2 cellular contexts compared by ENCODE assay signal in the genomic region with DNA sequence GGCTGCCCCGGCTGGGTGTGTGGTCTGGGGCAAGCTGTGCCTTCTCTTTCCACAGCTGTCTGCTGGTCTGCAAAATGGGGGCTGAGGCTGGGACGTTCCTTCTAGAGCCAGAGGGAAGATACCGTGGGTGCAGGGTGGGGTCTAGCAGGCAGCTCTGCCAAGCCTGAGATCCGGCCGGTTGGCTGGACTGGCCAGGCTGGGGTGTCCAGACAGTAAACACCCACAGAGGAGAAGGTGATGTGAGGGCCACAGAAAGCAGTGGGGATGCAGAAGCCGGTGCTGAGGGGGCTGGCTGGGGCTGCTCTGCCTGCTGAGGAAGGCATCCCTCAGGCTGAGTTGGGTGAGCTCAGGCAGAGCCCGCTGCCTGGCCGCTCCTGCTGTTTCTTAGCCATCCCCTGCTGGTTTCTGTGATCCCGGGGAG.
TF ChIP-seq lines count a peak whose summit lies in the region.

No MANE protein-coding gene starts in this region.

TF ChIP-seq in GM23338, 12 proteins besides CTCF, POLR2A, EP300 and RAD21:
- TF ChIP-seq ZNF114 (CRISPR knock-in tag; IDR thresholded peaks at IDR 0.05): no peak
- no peak for TF ChIP-seq CREB1 (CRISPR knock-in tag; IDR thresholded peaks at IDR 0.05; ENCODE audit: low read depth)
- no peak for TF ChIP-seq JUNB (IDR thresholded peaks at IDR 0.05; ENCODE audit: unreplicated experiment)
- no peak for TF ChIP-seq POLR2AphosphoS5 (IDR thresholded peaks at IDR 0.05; ENCODE audit: low read depth)
- no peak for TF ChIP-seq EZH2phosphoT487 (IDR thresholded peaks at IDR 0.05; ENCODE audit: unreplicated experiment)
- TF ChIP-seq, protein P1, sequence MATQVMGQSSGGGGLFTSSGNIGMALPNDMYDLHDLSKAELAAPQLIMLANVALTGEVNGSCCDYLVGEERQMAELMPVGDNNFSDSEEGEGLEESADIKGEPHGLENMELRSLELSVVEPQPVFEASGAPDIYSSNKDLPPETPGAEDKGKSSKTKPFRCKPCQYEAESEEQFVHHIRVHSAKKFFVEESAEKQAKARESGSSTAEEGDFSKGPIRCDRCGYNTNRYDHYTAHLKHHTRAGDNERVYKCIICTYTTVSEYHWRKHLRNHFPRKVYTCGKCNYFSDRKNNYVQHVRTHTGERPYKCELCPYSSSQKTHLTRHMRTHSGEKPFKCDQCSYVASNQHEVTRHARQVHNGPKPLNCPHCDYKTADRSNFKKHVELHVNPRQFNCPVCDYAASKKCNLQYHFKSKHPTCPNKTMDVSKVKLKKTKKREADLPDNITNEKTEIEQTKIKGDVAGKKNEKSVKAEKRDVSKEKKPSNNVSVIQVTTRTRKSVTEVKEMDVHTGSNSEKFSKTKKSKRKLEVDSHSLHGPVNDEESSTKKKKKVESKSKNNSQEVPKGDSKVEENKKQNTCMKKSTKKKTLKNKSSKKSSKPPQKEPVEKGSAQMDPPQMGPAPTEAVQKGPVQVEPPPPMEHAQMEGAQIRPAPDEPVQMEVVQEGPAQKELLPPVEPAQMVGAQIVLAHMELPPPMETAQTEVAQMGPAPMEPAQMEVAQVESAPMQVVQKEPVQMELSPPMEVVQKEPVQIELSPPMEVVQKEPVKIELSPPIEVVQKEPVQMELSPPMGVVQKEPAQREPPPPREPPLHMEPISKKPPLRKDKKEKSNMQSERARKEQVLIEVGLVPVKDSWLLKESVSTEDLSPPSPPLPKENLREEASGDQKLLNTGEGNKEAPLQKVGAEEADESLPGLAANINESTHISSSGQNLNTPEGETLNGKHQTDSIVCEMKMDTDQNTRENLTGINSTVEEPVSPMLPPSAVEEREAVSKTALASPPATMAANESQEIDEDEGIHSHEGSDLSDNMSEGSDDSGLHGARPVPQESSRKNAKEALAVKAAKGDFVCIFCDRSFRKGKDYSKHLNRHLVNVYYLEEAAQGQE (IDR thresholded peaks at IDR 0.05; ENCODE audit: unreplicated experiment): no peak

TF ChIP-seq in IMR-90, 13 proteins besides CTCF, POLR2A, EP300 and RAD21:
- TF ChIP-seq MAZ (IDR thresholded peaks at IDR 0.05; ENCODE audit: borderline replicate concordance, low read depth, low read length): no peak
- TF ChIP-seq, protein P2, sequence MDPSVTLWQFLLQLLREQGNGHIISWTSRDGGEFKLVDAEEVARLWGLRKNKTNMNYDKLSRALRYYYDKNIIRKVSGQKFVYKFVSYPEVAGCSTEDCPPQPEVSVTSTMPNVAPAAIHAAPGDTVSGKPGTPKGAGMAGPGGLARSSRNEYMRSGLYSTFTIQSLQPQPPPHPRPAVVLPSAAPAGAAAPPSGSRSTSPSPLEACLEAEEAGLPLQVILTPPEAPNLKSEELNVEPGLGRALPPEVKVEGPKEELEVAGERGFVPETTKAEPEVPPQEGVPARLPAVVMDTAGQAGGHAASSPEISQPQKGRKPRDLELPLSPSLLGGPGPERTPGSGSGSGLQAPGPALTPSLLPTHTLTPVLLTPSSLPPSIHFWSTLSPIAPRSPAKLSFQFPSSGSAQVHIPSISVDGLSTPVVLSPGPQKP (IDR thresholded peaks at IDR 0.05; ENCODE audit: borderline replicate concordance, low read depth, low read length): no peak
- TF ChIP-seq BHLHE40 (IDR thresholded peaks at IDR 0.05; ENCODE audit: low read depth, low read length): no peak
- no peak for TF ChIP-seq MXI1 (IDR thresholded peaks at IDR 0.05; ENCODE audit: borderline replicate concordance, low read depth, low read length)
- no peak for TF ChIP-seq MAFK (IDR thresholded peaks at IDR 0.05; ENCODE audit: low read depth, low read length)
- TF ChIP-seq FOS (IDR thresholded peaks at IDR 0.05; ENCODE audit: low read depth, low read length): no peak
- no peak for TF ChIP-seq RFX5 (IDR thresholded peaks at IDR 0.05; ENCODE audit: low read depth, low read length)
- TF ChIP-seq CHD1 (IDR thresholded peaks at IDR 0.05; ENCODE audit: low read depth, low read length): no peak
- TF ChIP-seq RCOR1 (IDR thresholded peaks at IDR 0.05; ENCODE audit: insufficient replicate concordance, low read length): no peak
- no peak for TF ChIP-seq CEBPB (IDR thresholded peaks at IDR 0.05; ENCODE audit: low read depth, low read length)
- no peak for TF ChIP-seq NFE2L2 (IDR thresholded peaks at IDR 0.05; ENCODE audit: low read depth, low read length)
- TF ChIP-seq, protein P3, sequence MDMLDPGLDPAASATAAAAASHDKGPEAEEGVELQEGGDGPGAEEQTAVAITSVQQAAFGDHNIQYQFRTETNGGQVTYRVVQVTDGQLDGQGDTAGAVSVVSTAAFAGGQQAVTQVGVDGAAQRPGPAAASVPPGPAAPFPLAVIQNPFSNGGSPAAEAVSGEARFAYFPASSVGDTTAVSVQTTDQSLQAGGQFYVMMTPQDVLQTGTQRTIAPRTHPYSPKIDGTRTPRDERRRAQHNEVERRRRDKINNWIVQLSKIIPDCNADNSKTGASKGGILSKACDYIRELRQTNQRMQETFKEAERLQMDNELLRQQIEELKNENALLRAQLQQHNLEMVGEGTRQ (IDR thresholded peaks at IDR 0.05; ENCODE audit: low read depth, low read length): no peak
- TF ChIP-seq SMC3 (IDR thresholded peaks at IDR 0.05; ENCODE audit: low read depth, low read length): no peak
